In the genomic region with DNA sequence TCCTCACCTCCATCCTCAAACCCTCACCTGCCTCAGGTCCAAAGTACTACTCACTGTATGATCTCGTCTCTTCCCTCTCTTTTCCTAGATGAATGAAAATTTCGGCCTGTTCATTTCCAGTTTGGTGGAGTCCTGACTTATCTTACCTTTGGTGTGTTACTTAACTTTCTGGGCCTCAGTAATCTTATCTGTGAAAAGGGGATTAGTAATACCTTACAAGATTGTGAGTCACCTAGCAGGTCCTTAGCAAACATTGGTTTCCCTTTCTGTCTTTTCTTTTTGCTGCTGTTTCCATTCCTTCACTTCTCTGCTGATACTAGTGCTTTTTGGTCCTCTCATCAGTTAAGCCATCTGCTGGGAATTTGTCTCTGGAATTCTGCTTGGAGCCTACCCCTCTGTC, we compare ENCODE assay signal across 17 cellular contexts. TPM values are rescaled to one million over a fixed set of nuclear protein-coding genes. Genes with fewer than 3 reads are reported as not detected.
DNase-seq lines count a peak whose midpoint lies in the region; ATAC-seq, FAIRE-seq and TF ChIP-seq lines count a peak whose summit lies in the region.
"Had no signal": no experiment of that assay in that cellular context is flagged by ENCODE, and none has a peak within 500 bp of the region (broad histone marks: within the 10 kb centered on the region; RNA-seq: fewer than 3 reads in every experiment).

No MANE protein-coding gene starts in this region.

- peaks cover 14% of the 10 kb centered on the region for H3K4me1 ChIP-seq in suprapubic skin

- peak; percentile 18 to 78 for ATAC-seq in activated naive CD4-positive, alpha-beta T cell treated with anti-CD3 and anti-CD28 coated beads, Interleukin-2, amount 50 U/mL, for 72 hours
- ATAC-seq in GM19463 (IDR thresholded peaks at IDR 0.05; ENCODE audit: unreplicated experiment): no peak

- TF ChIP-seq EP300 in suprapubic skin (IDR thresholded peaks at IDR 0.05): no peak

- no peaks in the 10 kb centered on the region for H3K9me3 Mint-ChIP-seq in activated naive CD4-positive, alpha-beta T cell treated with anti-CD3 and anti-CD28 coated beads, Interleukin-2, amount 50 U/mL, for 72 hours

- no peak for TF ChIP-seq POLR2A in suprapubic skin (IDR thresholded peaks at IDR 0.05)

- no peak for TF ChIP-seq CTCF in bronchial epithelial cell (IDR thresholded peaks at IDR 0.05; ENCODE audit: insufficient read depth, low read length, severe bottlenecking)
- no peak for TF ChIP-seq CTCF in suprapubic skin (IDR thresholded peaks at IDR 0.05)

- H3K27ac ChIP-seq in suprapubic skin: no peak overlapping the region
- H3K27ac ChIP-seq: BLaER1 treated with 17β-estradiol and CSF1 and Interleukin-3, amounts not matched to agents 10 nM and 100 nM had no signal

- FAIRE-seq in bronchial epithelial cell (lab: Jason Lieb, UNC): no peak
- FAIRE-seq: HTR-8/SVneo had no signal

- no peaks in the 10 kb centered on the region for H3K36me3 Mint-ChIP-seq in activated naive CD4-positive, alpha-beta T cell treated with anti-CD3 and anti-CD28 coated beads, Interleukin-2, amount 50 U/mL, for 72 hours

- no peak overlapping the region for H3K27ac Mint-ChIP-seq in activated naive CD4-positive, alpha-beta T cell treated with anti-CD3 and anti-CD28 coated beads, Interleukin-2, amount 50 U/mL, for 72 hours

- DNase-seq in activated naive CD4-positive, alpha-beta T cell treated with anti-CD3 and anti-CD28 coated beads, Interleukin-2, amount 50 U/mL, for 72 hours (ENCODE audit: low spot score in 2 of 2): no peak
- DNase-seq in activated naive CD4-positive, alpha-beta T cell treated with Interleukin-2 at 50 U/mL for 16 hours: no peak
- DNase-seq in bronchial epithelial cell (ENCODE audit: low read depth) (peak; percentile 86), kidney tubule cell (ENCODE audit: low spot score) (peak; percentile 34), suprapubic skin (ENCODE audit: low spot score in 2 of 2) (no peak), NCI-H69 (lab: John Stamatoyannopoulos, UW) (no peak)
- DNase-seq in NK-92 treated with Interleukin-12 subunit alpha and Interleukin-12 subunit beta, amount 100 ng/mL, for 24 hours (lab: John Stamatoyannopoulos, UW): no peak
- DNase-seq: DMS 273 treated with DMSO at 0.1 percent for 48 hours, HCEC 1CT, NCI-H1048, NCI-H2107, NCI-H446, NCI-H774, SHP77 treated with DMSO at 0.1 percent for 48 hours had no signal

- H3K27me3 ChIP-seq in bronchial epithelial cell (ENCODE audit: control insufficient read depth, insufficient read depth, low read length) (no peaks in the 10 kb centered on the region), suprapubic skin (no peaks in the 10 kb centered on the region)
- H3K27me3 ChIP-seq: BLaER1 treated with 17β-estradiol and CSF1 and Interleukin-3, amounts not matched to agents 10 nM and 100 nM had no signal

- H3K4me3 ChIP-seq in bronchial epithelial cell (ENCODE audit: low read depth, low read length) (no peak overlapping the region), suprapubic skin (no peak overlapping the region)
- H3K4me3 ChIP-seq: BLaER1 treated with 17β-estradiol and CSF1 and Interleukin-3, amounts not matched to agents 10 nM and 100 nM had no signal

- 74% methylated on average over 2 of the region's 2 CpGs for WGBS in suprapubic skin

- H3K36me3 ChIP-seq in bronchial epithelial cell (ENCODE audit: control insufficient read depth, insufficient read depth, low read length) (no peaks in the 10 kb centered on the region), suprapubic skin (no peaks in the 10 kb centered on the region)
- H3K36me3 ChIP-seq: BLaER1 treated with 17β-estradiol and CSF1 and Interleukin-3, amounts not matched to agents 10 nM and 100 nM had no signal

- no peaks in the 10 kb centered on the region for H3K9me3 ChIP-seq in suprapubic skin
- H3K9me3 ChIP-seq: BLaER1 treated with 17β-estradiol and CSF1 and Interleukin-3, amounts not matched to agents 10 nM and 100 nM had no signal

RNA-seq across cellular contexts. Expression of a gene that starts 52.8 kb away (rescaled TPM):
- 1 to 10 TPM; 2.5 to 3.3 TPM for total RNA-seq in activated naive CD4-positive, alpha-beta T cell treated with anti-CD3 and anti-CD28 coated beads, Interleukin-2, amount 50 U/mL, for 72 hours
- total RNA-seq in bronchial epithelial cell: 4.2 and 10.6 TPM in 2 replicates
- 10 to 100 TPM in 1 of 4 donors, 1 to 10 TPM in 3; 2.0 to 11.0 (median 4.2) TPM for total RNA-seq in suprapubic skin

Comparison
In these comparisons a context has a peak if more than half of its experiments do, and no peak if none do; other contexts are left out.
1. DNase-seq: peak in bronchial epithelial cell (single experiment) and kidney tubule cell (single experiment); none in activated naive CD4-positive, alpha-beta T cell treated with anti-CD3 and anti-CD28 coated beads, Interleukin-2, amount 50 U/mL, for 72 hours (0 of 2), activated naive CD4-positive, alpha-beta T cell treated with Interleukin-2 at 50 U/mL for 16 hours (single experiment), suprapubic skin (0 of 2), NK-92 treated with Interleukin-12 subunit alpha and Interleukin-12 subunit beta, amount 100 ng/mL, for 24 hours (single experiment) and NCI-H69 (single experiment).